In the genomic region with DNA sequence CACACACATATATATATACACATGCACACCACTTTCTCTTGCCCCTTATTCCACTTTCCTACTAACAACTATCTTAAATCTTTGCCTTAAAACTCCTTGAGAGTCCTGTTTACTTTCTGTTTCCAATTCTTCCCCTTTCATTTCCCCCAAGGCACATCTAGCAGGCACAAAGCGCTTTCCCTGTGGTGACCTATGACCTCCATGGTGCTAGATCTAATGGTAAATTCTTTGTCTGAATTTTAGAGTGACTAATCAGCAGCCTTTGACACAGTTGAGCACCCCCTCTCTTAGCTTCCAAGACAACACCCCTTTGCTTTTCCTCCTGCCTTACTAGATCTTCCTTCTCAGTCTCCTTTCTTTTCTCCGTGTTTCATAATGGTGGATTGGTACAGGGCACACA, we compare ENCODE assay signal across 9 cellular contexts.
"Had no signal": no experiment of that assay in that cellular context is flagged by ENCODE, and none has a peak within 500 bp of the region (broad histone marks: within the 10 kb centered on the region; RNA-seq: fewer than 3 reads in every experiment).

No MANE protein-coding gene starts in this region.

- H3K36me3 ChIP-seq: adrenal gland, pancreas, spleen had no signal

- H3K4me3 ChIP-seq: adrenal gland, pancreas, spleen had no signal

- DNase-seq: activated CD4-positive, CD25-positive, alpha-beta regulatory T cell treated with anti-CD3 and anti-CD28 coated beads, Interleukin-2, amount 50 U/mL, for 72 hours; activated gamma-delta T cell; adrenal gland; effector CD8-positive, alpha-beta T cell; left cardiac atrium; pancreas; retina; spleen; stimulated activated naive CD4-positive, alpha-beta T cell had no signal

- H3K27me3 ChIP-seq: adrenal gland, pancreas, spleen had no signal

- H3K4me1 ChIP-seq: adrenal gland, pancreas, spleen had no signal

- H3K9me3 ChIP-seq: adrenal gland, pancreas had no signal

- H3K27ac ChIP-seq: adrenal gland, pancreas, spleen had no signal
